In genomic region chr12:54420766-54421144, GRCh38 we compare ENCODE assay signal across 10 cellular contexts. TPM values are rescaled to one million over a fixed set of nuclear protein-coding genes. Genes with fewer than 3 reads are reported as not detected.
DNase-seq lines count a peak whose midpoint lies in the region; ATAC-seq and TF ChIP-seq lines count a peak whose summit lies in the region.
"Had no signal": no experiment of that assay in that cellular context is flagged by ENCODE, and none has a peak within 500 bp of the region (broad histone marks: within the 10 kb centered on the region; RNA-seq: fewer than 3 reads in every experiment).

No MANE protein-coding gene starts in this region.

- 0 out of 2 replicates have a peak overlapping the region, but pooled peaks have one; percentile 38 for H3K9ac ChIP-seq in HUES64 (ENCODE audit: low read depth, low read length)

- CTCF ChIA-PET in activated CD8-positive, alpha-beta T cell treated with anti-CD3 and anti-CD28 coated beads for 36 hours (lab: Charles Lee): interaction anchor here (12.1 to 14.7 kb wide), 2 partner anchors 14 to 20 kb away, joined by 164 to 330 read pairs; no protein-coding TSS in a partner anchor

- ATAC-seq in activated CD8-positive, alpha-beta T cell treated with anti-CD3 and anti-CD28 coated beads for 36 hours: no peak
- ATAC-seq in right cardiac atrium: peak in 1 of 2 donors; percentile 4
- no peak for ATAC-seq in stimulated activated naive CD8-positive, alpha-beta T cell treated with anti-CD3 and anti-CD28 coated beads, Interleukin-15, amount 100 ng/mL, for 72 hours

- H3K4me3 Mint-ChIP-seq in activated CD8-positive, alpha-beta T cell treated with anti-CD3 and anti-CD28 coated beads for 36 hours: peak overlapping the region; percentile 34
- peak overlapping the region; percentile 14 to 54 for H3K4me3 Mint-ChIP-seq in stimulated activated naive CD8-positive, alpha-beta T cell treated with anti-CD3 and anti-CD28 coated beads, Interleukin-15, amount 100 ng/mL, for 72 hours

- H3K27me3 ChIP-seq in HUES64 (ENCODE audit: insufficient read depth, low read length) (peaks cover 27% of the 10 kb centered on the region), right cardiac atrium (ENCODE audit: control insufficient read depth, insufficient read depth) (no peaks in the 10 kb centered on the region), WERI-Rb-1 (ENCODE audit: insufficient read depth, low read depth, severe bottlenecking) (no peaks in the 10 kb centered on the region)
- H3K27me3 ChIP-seq: cardiac muscle cell had no signal

- intact Hi-C loops in activated CD8-positive, alpha-beta T cell treated with anti-CD3 and anti-CD28 coated beads for 36 hours (cut with micrococcal nuclease): no loop called here
- intact Hi-C loops in right cardiac atrium (cut with DNase I): no loop called here

- WGBS in HUES64: 25% methylated on average over 2 of the region's 2 CpGs
- WGBS in right cardiac atrium: 51% methylated on average over 2 of the region's 2 CpGs

- no peaks in the 10 kb centered on the region for H3K9me3 ChIP-seq in HUES64 (ENCODE audit: insufficient read depth, low read depth, low read length)
- no peaks in the 10 kb centered on the region for H3K9me3 ChIP-seq in right cardiac atrium (ENCODE audit: control insufficient read depth, low read length)
- H3K9me3 ChIP-seq in WERI-Rb-1 (ENCODE audit: severe bottlenecking): no peaks in the 10 kb centered on the region

- peak overlapping the region; percentile 44 for H3K27ac Mint-ChIP-seq in activated CD8-positive, alpha-beta T cell treated with anti-CD3 and anti-CD28 coated beads for 36 hours
- peak overlapping the region in 1 of 2 donors; percentile 75 for H3K27ac Mint-ChIP-seq in stimulated activated naive CD8-positive, alpha-beta T cell treated with anti-CD3 and anti-CD28 coated beads, Interleukin-15, amount 100 ng/mL, for 72 hours

- no peak for DNase-seq in activated CD8-positive, alpha-beta T cell treated with anti-CD3 and anti-CD28 coated beads for 36 hours
- peak in 2 of 3 donors; percentile 54 to 73 for DNase-seq in right cardiac atrium
- no peak for DNase-seq in stimulated activated naive CD8-positive, alpha-beta T cell treated with anti-CD3 and anti-CD28 coated beads, Interleukin-15, amount 100 ng/mL, for 72 hours
- DNase-seq in WERI-Rb-1: no peak
- DNase-seq in NCI-H510A treated with DMSO at 0.1 percent for 48 hours (lab: John Stamatoyannopoulos, UW): no peak
- DNase-seq in NCI-H1092 treated with DMSO at 0.1 percent for 48 hours (lab: John Stamatoyannopoulos, UW): no peak
- DNase-seq in NCI-H2029 treated with DMSO at 0.1 percent for 48 hours (lab: John Stamatoyannopoulos, UW): no peak
- DNase-seq: NCI-H1417 had no signal

- H3K4me1 ChIP-seq in HUES64 (ENCODE audit: insufficient read depth, low read length): peaks cover 28% of the 10 kb centered on the region
- peaks cover 10% of the 10 kb centered on the region for H3K4me1 ChIP-seq in right cardiac atrium (ENCODE audit: control insufficient read depth, insufficient read depth, low read length)

- H3K27ac ChIP-seq in HUES64 (ENCODE audit: low read depth, low read length): peak overlapping the region; percentile 63
- peak overlapping the region; percentile 100 for H3K27ac ChIP-seq in right cardiac atrium (ENCODE audit: low read length)
- no peak overlapping the region for H3K27ac ChIP-seq in WERI-Rb-1
- H3K27ac ChIP-seq: cardiac muscle cell had no signal

- peaks cover 45% of the 10 kb centered on the region for H3K4me1 Mint-ChIP-seq in activated CD8-positive, alpha-beta T cell treated with anti-CD3 and anti-CD28 coated beads for 36 hours (ENCODE audit: low read depth)
- peaks cover 55% of the 10 kb centered on the region for H3K4me1 Mint-ChIP-seq in stimulated activated naive CD8-positive, alpha-beta T cell treated with anti-CD3 and anti-CD28 coated beads, Interleukin-15, amount 100 ng/mL, for 72 hours

- H3K4me3 ChIP-seq in HUES64 (ENCODE audit: low read length) (peak overlapping the region; percentile 12), right cardiac atrium (ENCODE audit: low read length) (no peak overlapping the region), WERI-Rb-1 (ENCODE audit: low read depth, low read length) (no peak overlapping the region)
- H3K4me3 ChIP-seq: cardiac muscle cell had no signal

- H3K36me3 Mint-ChIP-seq in activated CD8-positive, alpha-beta T cell treated with anti-CD3 and anti-CD28 coated beads for 36 hours (ENCODE audit: low read depth): no peaks in the 10 kb centered on the region

- H3K36me3 ChIP-seq in HUES64 (ENCODE audit: insufficient read depth, low read length) (no peaks in the 10 kb centered on the region), WERI-Rb-1 (no peaks in the 10 kb centered on the region)
- H3K36me3 ChIP-seq: cardiac muscle cell had no signal

- H3K9me3 Mint-ChIP-seq in activated CD8-positive, alpha-beta T cell treated with anti-CD3 and anti-CD28 coated beads for 36 hours: no peaks in the 10 kb centered on the region
- no peaks in the 10 kb centered on the region for H3K9me3 Mint-ChIP-seq in stimulated activated naive CD8-positive, alpha-beta T cell treated with anti-CD3 and anti-CD28 coated beads, Interleukin-15, amount 100 ng/mL, for 72 hours

- POLR2A ChIA-PET in activated CD8-positive, alpha-beta T cell treated with anti-CD3 and anti-CD28 coated beads for 36 hours (lab: Charles Lee): interaction anchor here (1.6 to 2.3 kb wide), 2 partner anchors 9 to 17 kb away, joined by 5 to 10 read pairs; no protein-coding TSS in a partner anchor

- no peak for TF ChIP-seq CTCF in activated CD8-positive, alpha-beta T cell treated with anti-CD3 and anti-CD28 coated beads for 36 hours (IDR thresholded peaks at IDR 0.05)
- no peak for TF ChIP-seq CTCF in WERI-Rb-1 (IDR thresholded peaks at IDR 0.05; ENCODE audit: low read depth, low read length)

- no peaks in the 10 kb centered on the region for H3K27me3 Mint-ChIP-seq in activated CD8-positive, alpha-beta T cell treated with anti-CD3 and anti-CD28 coated beads for 36 hours
- no peaks in the 10 kb centered on the region for H3K27me3 Mint-ChIP-seq in stimulated activated naive CD8-positive, alpha-beta T cell treated with anti-CD3 and anti-CD28 coated beads, Interleukin-15, amount 100 ng/mL, for 72 hours

RNA-seq across cellular contexts. Expression of gene ITGA5, which starts 1.7 kb away (rescaled TPM):
- polyA plus RNA-seq in HUES64 (2013, experiment 1 of 2): 25.0 TPM
- 33.9 TPM for polyA plus RNA-seq in HUES64 (2013, experiment 2 of 2)
- 10 to 100 TPM; 35.2 to 36.6 TPM for total RNA-seq in activated CD8-positive, alpha-beta T cell treated with anti-CD3 and anti-CD28 coated beads for 36 hours
- total RNA-seq in right cardiac atrium: 100 to 1,000 TPM in 1 of 4 donors, 10 to 100 TPM in 3; 57.0 to 141 (median 60.2) TPM
- 49.3 TPM for polyA plus RNA-seq in right cardiac atrium

RNA-seq across cellular contexts. Expression of gene ZNF385A, which starts 36.2 kb away (rescaled TPM):
- polyA plus RNA-seq in HUES64 (2013, experiment 1 of 2): 15.0 TPM
- polyA plus RNA-seq in HUES64 (2013, experiment 2 of 2): 23.6 TPM
- 1 to 10 TPM; 1.1 to 2.5 TPM for total RNA-seq in activated CD8-positive, alpha-beta T cell treated with anti-CD3 and anti-CD28 coated beads for 36 hours
- total RNA-seq in right cardiac atrium: 10 to 100 TPM in 1 of 4 donors, 1 to 10 TPM in 3; 6.5 to 17.0 (median 8.9) TPM
- 6.0 TPM for polyA plus RNA-seq in right cardiac atrium

RNA-seq across cellular contexts. Expression of gene GTSF1, which starts 52.6 kb away (rescaled TPM):
- 0.35 TPM for polyA plus RNA-seq in HUES64 (2013, experiment 1 of 2)
- not detected for polyA plus RNA-seq in HUES64 (2013, experiment 2 of 2)
- total RNA-seq in activated CD8-positive, alpha-beta T cell treated with anti-CD3 and anti-CD28 coated beads for 36 hours: 1 to 10 TPM; 6.9 to 9.4 TPM
- total RNA-seq in right cardiac atrium: under 1 TPM in 1 of 4 donors, not detected in 3; 0.79 TPM
- not detected for polyA plus RNA-seq in right cardiac atrium
- total RNA-seq: cardiac muscle cell had no signal
- polyA plus RNA-seq: cardiac muscle cell had no signal

RNA-seq across cellular contexts. Expression of gene GPR84, which starts 56.5 kb away (rescaled TPM):
- polyA plus RNA-seq in HUES64 (2013, experiment 1 of 2): not detected
- not detected for polyA plus RNA-seq in HUES64 (2013, experiment 2 of 2)
- not detected for total RNA-seq in activated CD8-positive, alpha-beta T cell treated with anti-CD3 and anti-CD28 coated beads for 36 hours
- under 1 TPM; 0.39 to 0.71 (median 0.46) TPM for total RNA-seq in right cardiac atrium
- 0.20 TPM for polyA plus RNA-seq in right cardiac atrium
- polyA plus RNA-seq: cardiac muscle cell had no signal

Comparison
In these comparisons a context has a peak if more than half of its experiments do, and no peak if none do; other contexts are left out.
1. DNase-seq: peak in right cardiac atrium (2 of 3); none in activated CD8-positive, alpha-beta T cell treated with anti-CD3 and anti-CD28 coated beads for 36 hours (single experiment), stimulated activated naive CD8-positive, alpha-beta T cell treated with anti-CD3 and anti-CD28 coated beads, Interleukin-15, amount 100 ng/mL, for 72 hours (0 of 2), WERI-Rb-1 (single experiment), NCI-H510A treated with DMSO at 0.1 percent for 48 hours (single experiment), NCI-H1092 treated with DMSO at 0.1 percent for 48 hours (single experiment) and NCI-H2029 treated with DMSO at 0.1 percent for 48 hours (single experiment).
2. RNA of gene GTSF1, which starts 52.6 kb away (total RNA-seq): 6.9 to 9.4 TPM in activated CD8-positive, alpha-beta T cell treated with anti-CD3 and anti-CD28 coated beads for 36 hours; 0.79 TPM in right cardiac atrium; every median in the first group is over 4 times any median in the second.